In genomic region chr16:35173295-35173694, GRCh38 we compare ENCODE assay signal across 31 cellular contexts.
"Had no signal": no experiment of that assay in that cellular context is flagged by ENCODE, and none has a peak within 500 bp of the region (broad histone marks: within the 10 kb centered on the region; RNA-seq: fewer than 3 reads in every experiment).

No MANE protein-coding gene starts in this region.

- DNase-seq: activated CD4-positive, alpha-beta memory T cell treated with anti-CD3 and anti-CD28 coated beads for 36 hours; activated CD4-positive, alpha-beta T cell treated with anti-CD3 and anti-CD28 coated beads for 48 hours; activated CD8-positive, alpha-beta memory T cell treated with anti-CD3 and anti-CD28 coated beads, Interleukin-2, amount 50 U/mL, for 4 hours; activated gamma-delta T cell treated with Interleukin-2 at 50 U/mL for 16 hours; activated naive CD4-positive, alpha-beta T cell treated with anti-CD3 and anti-CD28 coated beads, Interleukin-2, amount 50 U/mL, for 16 hours; activated T-cell treated with anti-CD3 and anti-CD28 coated beads, Interleukin-2, amount 50 U/mL, for 1 hour; amniotic stem cell; colonic mucosa; effector memory CD8-positive, alpha-beta T cell; erythroblast; hippocampal formation; kidney glomerular epithelial cell; naive B cell; nephron progenitor cell; psoas muscle; stimulated activated CD4-positive, alpha-beta T cell treated with anti-CD3 and anti-CD28 coated beads, Interleukin-15, amount 100 ng/mL, for 24 hours; stimulated activated CD4-positive, alpha-beta T cell treated with anti-CD3 and anti-CD28 coated beads, Interleukin-2, amount 100 ng/mL, for 24 hours; stimulated activated naive CD4-positive, alpha-beta T cell treated with Interleukin-2 at 50 U/mL for 16 hours; T-helper 9 cell; uterus had no signal

- H3K9me3 ChIP-seq: colonic mucosa, pancreas, psoas muscle, uterus had no signal

- ATAC-seq: activated CD4-positive, CD25-positive, alpha-beta regulatory T cell treated with anti-CD3 and anti-CD28 coated beads, Interleukin-2, amount 50 U/mL, for 24 hours; effector memory CD8-positive, alpha-beta T cell; gastroesophageal sphincter; left lung; pancreas; psoas muscle had no signal

- H3K36me3 Mint-ChIP-seq: naive B cell had no signal

- H3K9me3 Mint-ChIP-seq: central memory CD8-positive, alpha-beta T cell had no signal

- H3K27me3 ChIP-seq: colonic mucosa, gastroesophageal sphincter, left lung, pancreas, tibial nerve, uterus had no signal

- H3K4me3 Mint-ChIP-seq: activated CD4-positive, alpha-beta memory T cell treated with anti-CD3 and anti-CD28 coated beads for 36 hours; activated T-helper 1 cell treated with anti-CD3 and anti-CD28 coated beads, Interleukin-12 subunit alpha, Interleukin-12 subunit beta, Interleukin-2, Interleukin-4 antibody, amounts not matched to agents 30 ng/mL and 10 ng/mL and 1 ng/mL, durations not matched to agents 14 hours and 24 hours and 36 hours; central memory CD8-positive, alpha-beta T cell; effector memory CD8-positive, alpha-beta T cell; naive B cell; nephron progenitor cell; T-helper 1 cell treated with Interleukin-12 subunit alpha and Interleukin-12 subunit beta and Interleukin-4 antibody, amounts not matched to agents 30 μg/mL and 1 μg/mL, for 36 hours had no signal

- H3K27ac ChIP-seq: colonic mucosa, dorsolateral prefrontal cortex, gastroesophageal sphincter, left lung, pancreas, psoas muscle, tibial nerve, uterus, VCaP had no signal

- H3K27me3 Mint-ChIP-seq: activated CD4-positive, alpha-beta memory T cell treated with anti-CD3 and anti-CD28 coated beads for 36 hours; central memory CD8-positive, alpha-beta T cell; effector memory CD8-positive, alpha-beta T cell; naive B cell had no signal

- H3K4me3 ChIP-seq: colonic mucosa, dorsolateral prefrontal cortex, gastroesophageal sphincter, left lung, pancreas, psoas muscle, smooth muscle cell, tibial nerve, uterus had no signal

- H3K27ac Mint-ChIP-seq: activated CD4-positive, alpha-beta memory T cell treated with anti-CD3 and anti-CD28 coated beads for 36 hours; activated T-helper 1 cell treated with anti-CD3 and anti-CD28 coated beads, Interleukin-12 subunit alpha, Interleukin-12 subunit beta, Interleukin-2, Interleukin-4 antibody, amounts not matched to agents 30 ng/mL and 10 ng/mL and 1 ng/mL, durations not matched to agents 14 hours and 24 hours and 36 hours; effector memory CD8-positive, alpha-beta T cell; nephron progenitor cell; T-helper 1 cell treated with Interleukin-12 subunit alpha and Interleukin-12 subunit beta and Interleukin-4 antibody, amounts not matched to agents 30 μg/mL and 1 μg/mL, for 36 hours had no signal

- H3K36me3 ChIP-seq: colonic mucosa, gastroesophageal sphincter, left lung, pancreas, tibial nerve, uterus had no signal

- H3K4me1 Mint-ChIP-seq: central memory CD8-positive, alpha-beta T cell; naive B cell; nephron progenitor cell had no signal

- H3K4me1 ChIP-seq: colonic mucosa, gastroesophageal sphincter, left lung, pancreas, psoas muscle, tibial nerve, uterus had no signal

- H3K4me2 ChIP-seq: smooth muscle cell had no signal
